In the genomic region with DNA sequence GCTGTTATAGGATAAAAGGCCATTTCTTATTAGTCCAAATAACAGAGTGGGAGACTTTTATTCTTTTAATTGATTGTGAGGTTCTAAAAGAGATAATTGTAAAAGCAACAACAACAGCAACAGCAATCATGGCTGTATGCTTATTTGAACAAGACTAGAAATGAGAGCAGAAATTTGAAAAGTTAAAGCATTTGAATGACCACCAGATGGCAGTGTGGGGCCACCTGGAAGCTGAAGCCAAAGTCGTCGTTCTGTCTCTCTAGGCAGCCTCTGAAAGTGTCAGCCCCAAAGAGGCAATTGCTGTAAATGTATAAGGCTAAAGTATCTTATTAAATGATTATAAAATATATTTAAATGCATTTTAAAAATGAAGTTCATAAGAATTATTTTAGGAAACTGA, we compare ENCODE assay signal across 8 cellular contexts. TPM values are rescaled to one million over a fixed set of nuclear protein-coding genes. Genes with fewer than 3 reads are reported as not detected.
A peak's percentile ranks its signal among the peaks of the same experiment; 100 is the strongest.
DNase-seq lines count a peak whose midpoint lies in the region; ATAC-seq and TF ChIP-seq lines count a peak whose summit lies in the region.

No MANE protein-coding gene starts in this region.

- CTCF ChIA-PET in activated CD8-positive, alpha-beta T cell treated with anti-CD3 and anti-CD28 coated beads for 36 hours (lab: Charles Lee), result interaction anchor here (1.0 to 1.9 kb wide), 5 partner anchors 8 to 20 kb away, joined by 3 to 7 read pairs (median 3); no protein-coding TSS in a partner anchor

- no peak for TF ChIP-seq EP300 in stomach (IDR thresholded peaks at IDR 0.05)

- H3K9me3 ChIP-seq in stomach, result no peaks in the 10 kb centered on the region

- no peaks in the 10 kb centered on the region for H3K27me3 Mint-ChIP-seq in activated CD8-positive, alpha-beta T cell treated with anti-CD3 and anti-CD28 coated beads for 36 hours
- H3K27me3 Mint-ChIP-seq in effector memory CD8-positive, alpha-beta T cell, result no peaks in the 10 kb centered on the region

- no peaks in the 10 kb centered on the region for H3K9me3 Mint-ChIP-seq in activated CD8-positive, alpha-beta T cell treated with anti-CD3 and anti-CD28 coated beads for 36 hours
- no peaks in the 10 kb centered on the region for H3K9me3 Mint-ChIP-seq in effector memory CD8-positive, alpha-beta T cell

- POLR2A ChIA-PET in activated CD8-positive, alpha-beta T cell treated with anti-CD3 and anti-CD28 coated beads for 36 hours (lab: Charles Lee), result interaction anchor here (0.6 kb wide), 1 partner anchor 63 kb away, joined by 3 read pairs; no protein-coding TSS in a partner anchor

- H3K27me3 ChIP-seq in stomach, result no peaks in the 10 kb centered on the region

- ATAC-seq in GM18868 (IDR thresholded peaks at IDR 0.05; ENCODE audit: unreplicated experiment), result peak; percentile 71
- peak; percentile 55 for ATAC-seq in HG03442 (IDR thresholded peaks at IDR 0.05; ENCODE audit: unreplicated experiment)
- ATAC-seq in activated CD8-positive, alpha-beta T cell treated with anti-CD3 and anti-CD28 coated beads for 36 hours, result peak; percentile 56
- ATAC-seq in effector memory CD8-positive, alpha-beta T cell (replicated peaks), result peak; percentile 76

- no peaks in the 10 kb centered on the region for H3K4me1 ChIP-seq in stomach

- 0 to 6% (median 0%) methylated on average over 1 to 2 of the region's 2 CpGs for WGBS in stomach, 5 donors

- TF ChIP-seq CTCF in AG09309 (IDR thresholded peaks at IDR 0.05; ENCODE audit: control insufficient read depth, insufficient read depth, low read depth, low read length, missing control alignments) (peak; percentile 78), stomach (IDR thresholded peaks at IDR 0.05) (peak in 4 of 7 experiments; percentile 30 to 63 (median 44))
- peak; percentile 61 for TF ChIP-seq CTCF in activated CD8-positive, alpha-beta T cell treated with anti-CD3 and anti-CD28 coated beads for 36 hours (IDR thresholded peaks at IDR 0.05)

- no peak for TF ChIP-seq POLR2A in stomach (IDR thresholded peaks at IDR 0.05)

- H3K4me1 Mint-ChIP-seq in activated CD8-positive, alpha-beta T cell treated with anti-CD3 and anti-CD28 coated beads for 36 hours (ENCODE audit: low read depth), result peaks cover 38% of the 10 kb centered on the region
- H3K4me1 Mint-ChIP-seq in effector memory CD8-positive, alpha-beta T cell (ENCODE audit: low read depth in 2 of 2), result peaks cover 2 to 14% of the 10 kb centered on the region in 2 donors

- no peak overlapping the region for H3K4me3 Mint-ChIP-seq in activated CD8-positive, alpha-beta T cell treated with anti-CD3 and anti-CD28 coated beads for 36 hours
- H3K4me3 Mint-ChIP-seq in effector memory CD8-positive, alpha-beta T cell, result no peak overlapping the region

- peaks cover 13% of the 10 kb centered on the region for H3K36me3 Mint-ChIP-seq in activated CD8-positive, alpha-beta T cell treated with anti-CD3 and anti-CD28 coated beads for 36 hours (ENCODE audit: low read depth)
- peaks cover 16% of the 10 kb centered on the region for H3K36me3 Mint-ChIP-seq in effector memory CD8-positive, alpha-beta T cell (ENCODE audit: insufficient read depth)

- H3K27ac ChIP-seq in stomach, result no peak overlapping the region

- H3K4me3 ChIP-seq in AG09309 (ENCODE audit: control insufficient read depth, low read depth, low read length), result no peak overlapping the region
- no peak overlapping the region for H3K4me3 ChIP-seq in stomach

- H3K36me3 ChIP-seq in stomach, result no peaks in the 10 kb centered on the region

- DNase-seq in AG09309 (ENCODE audit: low read depth), result peak; percentile 14
- peak; percentile 39 for DNase-seq in NCI-H748 treated with DMSO at 0.1 percent for 48 hours (lab: John Stamatoyannopoulos, UW)
- peak; percentile 68 for DNase-seq in activated CD8-positive, alpha-beta T cell treated with anti-CD3 and anti-CD28 coated beads for 36 hours
- DNase-seq in effector memory CD8-positive, alpha-beta T cell, result peak; percentile 39 to 52 (median 41)
- peak; percentile 55 for DNase-seq in myocyte (ENCODE audit: low read depth)
- DNase-seq in stomach, result peak; percentile 55

- intact Hi-C loops in activated CD8-positive, alpha-beta T cell treated with anti-CD3 and anti-CD28 coated beads for 36 hours (cut with micrococcal nuclease), result no loop called here
- intact Hi-C loops in stomach (cut with DNase I; ENCODE audit: low total_unique reads), result no loop called here

- no peak overlapping the region for H3K27ac Mint-ChIP-seq in activated CD8-positive, alpha-beta T cell treated with anti-CD3 and anti-CD28 coated beads for 36 hours
- peak overlapping the region in 1 of 2 donors; percentile 77 for H3K27ac Mint-ChIP-seq in effector memory CD8-positive, alpha-beta T cell

RNA-seq across cellular contexts. Expression of gene SH2D1A, which starts 42.2 kb away (rescaled TPM):
- 10 to 100 TPM; 40.9 to 43.2 TPM for total RNA-seq in activated CD8-positive, alpha-beta T cell treated with anti-CD3 and anti-CD28 coated beads for 36 hours
- not detected in 2 replicates for total RNA-seq in myocyte
- polyA plus RNA-seq in myocyte (2012), result not detected
- total RNA-seq in stomach, result 1 to 10 TPM in 2 of 5 donors, not detected in 3; 2.6 to 4.1 TPM
- under 1 TPM in 2 of 3 donors, not detected in 1; 0.35 to 0.76 TPM for polyA plus RNA-seq in stomach

RNA-seq across cellular contexts. Expression of gene TEX13D, which starts 56.1 kb away (rescaled TPM):
- under 1 TPM in 1 of 2 experiments, not detected in 1; 0.23 TPM for total RNA-seq in activated CD8-positive, alpha-beta T cell treated with anti-CD3 and anti-CD28 coated beads for 36 hours
- not detected in 2 replicates for total RNA-seq in myocyte
- polyA plus RNA-seq in myocyte (2012), result not detected
- total RNA-seq in stomach, result 1 to 10 TPM in 1 of 5 donors, not detected in 4; 1.2 TPM
- polyA plus RNA-seq in stomach, result under 1 TPM in 1 of 3 donors, not detected in 2; 0.46 TPM

Comparison
In these comparisons a context has a peak if more than half of its experiments do, and no peak if none do; other contexts are left out.
1. DNase-seq: peak in every context shown above with its lines; median percentile 68 in activated CD8-positive, alpha-beta T cell treated with anti-CD3 and anti-CD28 coated beads for 36 hours; 55 in myocyte; 55 in stomach; 41 in effector memory CD8-positive, alpha-beta T cell; 39 in NCI-H748 treated with DMSO at 0.1 percent for 48 hours; 14 in AG09309.
2. RNA of gene SH2D1A, which starts 42.2 kb away (total RNA-seq): 40.9 to 43.2 TPM in activated CD8-positive, alpha-beta T cell treated with anti-CD3 and anti-CD28 coated beads for 36 hours; not detected in myocyte and 2.6 to 4.1 TPM in stomach; every median in the first group is over 4 times any median in the second.
3. Peak in every context shown above with its lines, with median percentiles within 50 percentile points of each other: CTCF ChIP-seq and ATAC-seq.